Comparison of ENCODE assay signal across 8 cellular contexts in genomic region chr6:149863596-149863845, GRCh38. TPM values are rescaled to one million over a fixed set of nuclear protein-coding genes. Genes with fewer than 3 reads are reported as not detected.
A peak's percentile ranks its signal among the peaks of the same experiment; 100 is the strongest.
DNase-seq lines count a peak whose midpoint lies in the region; ATAC-seq lines count a peak whose summit lies in the region.

No MANE protein-coding gene starts in this region.

- peak overlapping the region; percentile 95 for H3K27ac ChIP-seq in caudate nucleus (ENCODE audit: low read depth, low read length)

- peaks cover 31% of the 10 kb centered on the region for H3K27me3 Mint-ChIP-seq in activated CD4-positive, alpha-beta T cell treated with anti-CD3 and anti-CD28 coated beads, Interleukin-2, amount 10 ng/mL, durations not matched to agents 24 days and 14 days
- peaks cover 36 to 43% (median 41%) of the 10 kb centered on the region in 3 donors for H3K27me3 Mint-ChIP-seq in naive B cell

- H3K4me1 Mint-ChIP-seq in activated CD4-positive, alpha-beta T cell treated with anti-CD3 and anti-CD28 coated beads, Interleukin-2, amount 10 ng/mL, durations not matched to agents 24 days and 14 days, result peaks cover 20% of the 10 kb centered on the region
- peaks cover 4 to 12% (median 10%) of the 10 kb centered on the region in 3 donors for H3K4me1 Mint-ChIP-seq in naive B cell

- no peak for DNase-seq in activated CD4-positive, alpha-beta T cell treated with anti-CD3 and anti-CD28 coated beads, Interleukin-2, amount 10 ng/mL, durations not matched to agents 24 days and 14 days
- no peak for DNase-seq in activated CD4-positive, alpha-beta T cell treated with anti-CD3 and anti-CD28 coated beads for 4 hours
- peak in 12 of 61 donors; percentile 35 to 78 (median 66) for DNase-seq in caudate nucleus (lab: John Stamatoyannopoulos, UW)
- DNase-seq in naive B cell, result no peak
- no peak for DNase-seq in NCI-H748 (lab: John Stamatoyannopoulos, UW; ENCODE audit: unreplicated experiment)
- no peak for DNase-seq in NCI-H2196 treated with DMSO at 0.1 percent for 48 hours (lab: John Stamatoyannopoulos, UW; ENCODE audit: unreplicated experiment)

- H3K36me3 Mint-ChIP-seq in activated CD4-positive, alpha-beta T cell treated with anti-CD3 and anti-CD28 coated beads, Interleukin-2, amount 10 ng/mL, durations not matched to agents 24 days and 14 days (ENCODE audit: low read depth), result no peaks in the 10 kb centered on the region
- H3K36me3 Mint-ChIP-seq in naive B cell, result no peaks in the 10 kb centered on the region

- intact Hi-C loops in activated CD4-positive, alpha-beta T cell treated with anti-CD3 and anti-CD28 coated beads, Interleukin-2, amount 10 ng/mL, durations not matched to agents 24 days and 14 days (cut with micrococcal nuclease), result loop anchor here (5.0 kb wide), 1 partner anchor 296 kb away; the partner anchor contains the start of gene GINM1

- peak overlapping the region; percentile 69 for H3K4me3 Mint-ChIP-seq in activated CD4-positive, alpha-beta T cell treated with anti-CD3 and anti-CD28 coated beads, Interleukin-2, amount 10 ng/mL, durations not matched to agents 24 days and 14 days
- H3K4me3 Mint-ChIP-seq in naive B cell, result peak overlapping the region in 5 of 8 donors; percentile 37 to 79 (median 63)

- H3K27ac Mint-ChIP-seq in activated CD4-positive, alpha-beta T cell treated with anti-CD3 and anti-CD28 coated beads, Interleukin-2, amount 10 ng/mL, durations not matched to agents 24 days and 14 days, result no peak overlapping the region
- no peak overlapping the region for H3K27ac Mint-ChIP-seq in naive B cell

- ATAC-seq in HG03469 (IDR thresholded peaks at IDR 0.05; ENCODE audit: unreplicated experiment) (peak; percentile 7), naive B cell (ENCODE audit: low read depth in 2 of 2) (peak; percentile 6 to 7), HG03457 (IDR thresholded peaks at IDR 0.05; ENCODE audit: unreplicated experiment) (no peak)

- no peaks in the 10 kb centered on the region for H3K9me3 Mint-ChIP-seq in activated CD4-positive, alpha-beta T cell treated with anti-CD3 and anti-CD28 coated beads, Interleukin-2, amount 10 ng/mL, durations not matched to agents 24 days and 14 days
- H3K9me3 Mint-ChIP-seq in naive B cell, result no peaks in the 10 kb centered on the region

RNA-seq across cellular contexts. Expression of gene LRP11, which starts 0.6 kb away (rescaled TPM):
- 3.7 TPM in 2 replicates for total RNA-seq in activated CD4-positive, alpha-beta T cell treated with anti-CD3 and anti-CD28 coated beads, Interleukin-2, amount 10 ng/mL, durations not matched to agents 24 days and 14 days
- polyA plus RNA-seq in naive B cell (ENCODE audit: low read depth in 6 of 6), result under 1 TPM in 2 of 6 donors, not detected in 4; 0.12 to 0.28 TPM

RNA-seq across cellular contexts. Expression of gene RAET1E, which starts 34.4 kb away (rescaled TPM):
- not detected in 2 replicates for total RNA-seq in activated CD4-positive, alpha-beta T cell treated with anti-CD3 and anti-CD28 coated beads, Interleukin-2, amount 10 ng/mL, durations not matched to agents 24 days and 14 days
- not detected for polyA plus RNA-seq in naive B cell (ENCODE audit: low read depth in 6 of 6)

RNA-seq across cellular contexts. Expression of gene RAET1G, which starts 59.4 kb away (rescaled TPM):
- not detected in 2 replicates for total RNA-seq in activated CD4-positive, alpha-beta T cell treated with anti-CD3 and anti-CD28 coated beads, Interleukin-2, amount 10 ng/mL, durations not matched to agents 24 days and 14 days
- not detected for polyA plus RNA-seq in naive B cell (ENCODE audit: low read depth in 6 of 6)
